ENCODE assay signal across 12 cellular contexts in the genomic region with DNA sequence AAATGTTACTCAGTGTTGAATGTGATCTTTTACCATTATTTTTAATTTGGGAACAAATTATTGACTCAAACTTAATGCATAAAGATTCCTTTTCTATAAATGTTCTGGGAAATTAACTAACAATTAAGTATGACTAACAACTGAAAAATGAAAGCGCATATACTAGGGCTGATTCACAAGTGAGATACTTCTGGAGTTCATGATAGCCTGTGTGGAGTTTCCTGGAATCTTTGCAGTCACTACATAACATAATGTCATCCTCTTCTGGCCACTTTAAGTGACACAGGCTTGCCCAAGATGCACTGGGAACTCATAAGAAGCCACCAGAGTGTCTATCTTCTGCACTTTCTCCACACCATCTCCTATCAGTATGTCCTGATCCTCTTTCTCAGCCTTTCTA.
DNase-seq lines count a peak whose midpoint lies in the region; ATAC-seq and TF ChIP-seq lines count a peak whose summit lies in the region.
"Had no signal": no experiment of that assay in that cellular context is flagged by ENCODE, and none has a peak within 500 bp of the region (broad histone marks: within the 10 kb centered on the region; RNA-seq: fewer than 3 reads in every experiment).

No MANE protein-coding gene starts in this region.

- H3K27me3 Mint-ChIP-seq in osteocyte (ENCODE audit: unreplicated experiment): no peaks in the 10 kb centered on the region
- H3K27me3 Mint-ChIP-seq: activated T-cell treated with anti-CD3 and anti-CD28 coated beads, Interleukin-2, amount 50 U/mL, for 24 hours had no signal

- H3K27ac ChIP-seq in thyroid gland: no peak overlapping the region
- H3K27ac ChIP-seq: ascending aorta had no signal

- peaks cover 14% of the 10 kb centered on the region for H3K4me1 Mint-ChIP-seq in osteocyte (ENCODE audit: unreplicated experiment)

- H3K36me3 ChIP-seq in thyroid gland: no peaks in the 10 kb centered on the region
- H3K36me3 ChIP-seq: ascending aorta had no signal

- intact Hi-C loops in thyroid gland (cut with DNase I): no loop called here

- no peak overlapping the region for H3K4me3 ChIP-seq in epithelial cell of esophagus (ENCODE audit: low read length)
- H3K4me3 ChIP-seq in thyroid gland (replicated peaks in 1 of 3): no peak overlapping the region
- H3K4me3 ChIP-seq: ascending aorta had no signal

- H3K27me3 ChIP-seq in thyroid gland: no peaks in the 10 kb centered on the region
- H3K27me3 ChIP-seq: ascending aorta had no signal

- H3K4me3 Mint-ChIP-seq in osteocyte (ENCODE audit: unreplicated experiment): no peak overlapping the region
- H3K4me3 Mint-ChIP-seq: activated T-cell treated with anti-CD3 and anti-CD28 coated beads, Interleukin-2, amount 50 U/mL, for 24 hours had no signal

- ATAC-seq in GM21723 (IDR thresholded peaks at IDR 0.05; ENCODE audit: unreplicated experiment): no peak

- DNase-seq in EH (ENCODE audit: low read depth): peak; percentile 96
- peak; percentile 60 for DNase-seq in RKO (ENCODE audit: low spot score)
- peak; percentile 82 for DNase-seq in epithelial cell of esophagus (ENCODE audit: low read depth)
- DNase-seq in osteocyte (ENCODE audit: extremely low spot score, unreplicated experiment): no peak
- no peak for DNase-seq in midbrain (lab: John Stamatoyannopoulos, UW)
- no peak for DNase-seq in ureter (ENCODE audit: low spot score)
- no peak for DNase-seq in thyroid gland
- DNase-seq: activated CD4-positive, CD25-positive, alpha-beta regulatory T cell; activated T-cell treated with anti-CD3 and anti-CD28 coated beads, Interleukin-2, amount 50 U/mL, for 24 hours; Karpas-422 had no signal

- H3K9me3 ChIP-seq in thyroid gland: no peaks in the 10 kb centered on the region

- no peaks in the 10 kb centered on the region for H3K4me1 ChIP-seq in thyroid gland
- H3K4me1 ChIP-seq: ascending aorta had no signal

- H3K9me3 Mint-ChIP-seq in osteocyte (ENCODE audit: unreplicated experiment): peaks cover 17% of the 10 kb centered on the region

- TF ChIP-seq POLR2A in thyroid gland (IDR thresholded peaks at IDR 0.05): no peak

- 87 to 89% methylated on average over 1 of the region's 1 CpG for WGBS in thyroid gland, 2 donors

- no peaks in the 10 kb centered on the region for H3K36me3 Mint-ChIP-seq in osteocyte (ENCODE audit: unreplicated experiment)

- peak; percentile 13 for TF ChIP-seq CTCF in epithelial cell of esophagus (IDR thresholded peaks at IDR 0.05; ENCODE audit: insufficient read depth, low read depth, low read length, missing control alignments)
- TF ChIP-seq CTCF in osteocyte (IDR thresholded peaks at IDR 0.05): no peak
- no peak for TF ChIP-seq CTCF in thyroid gland (IDR thresholded peaks at IDR 0.05)

- peak overlapping the region; percentile 12 for H3K27ac Mint-ChIP-seq in osteocyte (ENCODE audit: unreplicated experiment)
- H3K27ac Mint-ChIP-seq: activated T-cell treated with anti-CD3 and anti-CD28 coated beads, Interleukin-2, amount 50 U/mL, for 24 hours had no signal

Comparison
In these comparisons a context has a peak if more than half of its experiments do, and no peak if none do; other contexts are left out.
1. DNase-seq: peak in EH (single experiment), RKO (single experiment) and epithelial cell of esophagus (single experiment); none in osteocyte (single experiment), midbrain (single experiment), ureter (single experiment) and thyroid gland (0 of 2).